In genomic region chr2:42361728-42362298, GRCh38 we compare ENCODE assay signal across 8 cellular contexts. TPM values are rescaled to one million over a fixed set of nuclear protein-coding genes. Genes with fewer than 3 reads are reported as not detected.
DNase-seq lines count a peak whose midpoint lies in the region; ATAC-seq and TF ChIP-seq lines count a peak whose summit lies in the region.

No MANE protein-coding gene starts in this region.

- peaks cover 16 to 32% of the 10 kb centered on the region in 2 donors for H3K4me1 ChIP-seq in thoracic aorta (ENCODE audit: control insufficient read depth in 1 of 2, low read depth in 2 of 2)

- CTCF ChIA-PET in HEK293T (lab: Yijun Ruan, JAX): no interaction called here

- peak overlapping the region; percentile 100 for H3K27ac Mint-ChIP-seq in activated T-cell treated with anti-CD3 and anti-CD28 coated beads, Interleukin-2, amount 50 U/mL, for 24 hours
- peak overlapping the region; percentile 98 for H3K27ac Mint-ChIP-seq in activated naive CD8-positive, alpha-beta T cell treated with anti-CD3 and anti-CD28 coated beads for 36 hours

- POLR2A ChIA-PET in HEK293T (lab: Yijun Ruan, JAX): no interaction called here

- H3K27ac ChIP-seq in thoracic aorta: peak overlapping the region; percentile 46 to 83

- peaks cover 44% of the 10 kb centered on the region for H3K4me1 Mint-ChIP-seq in activated T-cell treated with anti-CD3 and anti-CD28 coated beads, Interleukin-2, amount 50 U/mL, for 24 hours (ENCODE audit: low read depth)
- H3K4me1 Mint-ChIP-seq in activated naive CD8-positive, alpha-beta T cell treated with anti-CD3 and anti-CD28 coated beads for 36 hours: peaks cover 29% of the 10 kb centered on the region

- H3K9me3 Mint-ChIP-seq in activated T-cell treated with anti-CD3 and anti-CD28 coated beads, Interleukin-2, amount 50 U/mL, for 24 hours: no peaks in the 10 kb centered on the region
- H3K9me3 Mint-ChIP-seq in activated naive CD8-positive, alpha-beta T cell treated with anti-CD3 and anti-CD28 coated beads for 36 hours: no peaks in the 10 kb centered on the region

- peaks cover 32% of the 10 kb centered on the region for H3K36me3 Mint-ChIP-seq in activated T-cell treated with anti-CD3 and anti-CD28 coated beads, Interleukin-2, amount 50 U/mL, for 24 hours (ENCODE audit: low read depth)
- H3K36me3 Mint-ChIP-seq in activated naive CD8-positive, alpha-beta T cell treated with anti-CD3 and anti-CD28 coated beads for 36 hours: peaks cover 2% of the 10 kb centered on the region

- intact Hi-C loops in left colon (cut with DNase I, micrococcal nuclease): no loop called here

- H3K27me3 ChIP-seq in thoracic aorta (replicated peaks; ENCODE audit: insufficient read depth): no peaks in the 10 kb centered on the region

- peak overlapping the region; percentile 91 for H3K4me3 ChIP-seq in thoracic aorta

- TF ChIP-seq CTCF in thoracic aorta (IDR thresholded peaks at IDR 0.05): no peak

- DNase-seq in activated T-cell treated with anti-CD3 and anti-CD28 coated beads, Interleukin-2, amount 50 U/mL, for 24 hours: no peak
- no peak for DNase-seq in activated T-cell treated with anti-CD3 and anti-CD28 coated beads, Interleukin-2, amount 50 U/mL, for 48 hours
- no peak for DNase-seq in activated naive CD8-positive, alpha-beta T cell treated with anti-CD3 and anti-CD28 coated beads for 36 hours
- DNase-seq in left colon (no peak), thoracic aorta (ENCODE audit: low spot score) (no peak), HEK293T (ENCODE audit: extremely low spot score) (no peak), epidermal melanocyte (ENCODE audit: insufficient read length, low spot score) (no peak), SHP77 treated with DMSO at 0.1 percent for 48 hours (lab: John Stamatoyannopoulos, UW) (no peak)

- H3K9me3 ChIP-seq in thoracic aorta: no peaks in the 10 kb centered on the region

- H3K4me3 Mint-ChIP-seq in activated T-cell treated with anti-CD3 and anti-CD28 coated beads, Interleukin-2, amount 50 U/mL, for 24 hours: peak overlapping the region; percentile 88
- peak overlapping the region; percentile 80 for H3K4me3 Mint-ChIP-seq in activated naive CD8-positive, alpha-beta T cell treated with anti-CD3 and anti-CD28 coated beads for 36 hours

- ATAC-seq in left colon (peak; percentile 43), thoracic aorta (ENCODE audit: insufficient number of reproducible peaks, low FRiP score, low read depth) (no peak)

- no peaks in the 10 kb centered on the region for H3K27me3 Mint-ChIP-seq in activated T-cell treated with anti-CD3 and anti-CD28 coated beads, Interleukin-2, amount 50 U/mL, for 24 hours
- no peaks in the 10 kb centered on the region for H3K27me3 Mint-ChIP-seq in activated naive CD8-positive, alpha-beta T cell treated with anti-CD3 and anti-CD28 coated beads for 36 hours

- no peaks in the 10 kb centered on the region for H3K36me3 ChIP-seq in thoracic aorta

TF ChIP-seq in HEK293T, 16 proteins besides CTCF, POLR2A, EP300 and RAD21:
- no peak for TF ChIP-seq FOXA1 (IDR thresholded peaks at IDR 0.05)
- TF ChIP-seq FOXM1 (IDR thresholded peaks at IDR 0.05; ENCODE audit: borderline replicate concordance): no peak
- no peak for TF ChIP-seq PKNOX1 (IDR thresholded peaks at IDR 0.05)
- no peak for TF ChIP-seq HDGF (IDR thresholded peaks at IDR 0.05; ENCODE audit: borderline replicate concordance)
- no peak for TF ChIP-seq ZNF384 (IDR thresholded peaks at IDR 0.05)
- no peak for TF ChIP-seq BHLHE40 (IDR thresholded peaks at IDR 0.05; ENCODE audit: borderline replicate concordance)
- no peak for TF ChIP-seq SP1 (IDR thresholded peaks at IDR 0.05)
- TF ChIP-seq SUZ12 (IDR thresholded peaks at IDR 0.05): no peak
- TF ChIP-seq FOXK2 (IDR thresholded peaks at IDR 0.05): no peak
TF ChIP-seq in HEK293T: peak in this region for 0.

RNA-seq across cellular contexts. Expression of gene COX7A2L, which starts 0.8 kb away (rescaled TPM):
- 100 to 1,000 TPM; 107 to 110 TPM for total RNA-seq in activated naive CD8-positive, alpha-beta T cell treated with anti-CD3 and anti-CD28 coated beads for 36 hours
- total RNA-seq in left colon (100 to 1,000 TPM in 1 of 2 donors, 10 to 100 TPM in 1; 97.2 to 111 TPM), thoracic aorta (100 to 1,000 TPM; 107 to 114 TPM)
